In genomic region chr15:99071091-99071680, GRCh38 we compare ENCODE assay signal across 16 cellular contexts. TPM values are rescaled to one million over a fixed set of nuclear protein-coding genes. Genes with fewer than 3 reads are reported as not detected.
DNase-seq lines count a peak whose midpoint lies in the region; ATAC-seq and TF ChIP-seq lines count a peak whose summit lies in the region.
"Had no signal": no experiment of that assay in that cellular context is flagged by ENCODE, and none has a peak within 500 bp of the region (broad histone marks: within the 10 kb centered on the region; RNA-seq: fewer than 3 reads in every experiment).

No MANE protein-coding gene starts in this region.

- no peak overlapping the region for H3K4me3 ChIP-seq in trophoblast cell (ENCODE audit: low read depth, low read length)
- no peak overlapping the region for H3K4me3 ChIP-seq in heart right ventricle
- H3K4me3 ChIP-seq: A549, GM23248, HAP-1 had no signal

- H3K23ac ChIP-seq in trophoblast cell (ENCODE audit: low read length) = no peak overlapping the region

- intact Hi-C loops in heart right ventricle (cut with DNase I) = loop anchor here in 6 of 10 donors (5.0 to 10.0 kb wide), 8 partner anchors 126 to 629 kb away; partner anchors contain the start of gene IGF1R (in 2 of the 6)

- H4K8ac ChIP-seq in trophoblast cell (ENCODE audit: low read depth, low read length) = no peak overlapping the region

- H3K79me1 ChIP-seq in trophoblast cell (ENCODE audit: low read length) = no peaks in the 10 kb centered on the region

- no CpG with 5 or more reads among the region's 10 CpGs for WGBS in trophoblast cell (ENCODE audit: extremely low coverage, insufficient coverage, insufficient read length)
- WGBS in heart right ventricle, 2 donors = 86% methylated on average over 10 of the region's 10 CpGs

- no peak for ATAC-seq in activated CD4-positive, CD25-positive, alpha-beta regulatory T cell treated with anti-CD3 and anti-CD28 coated beads, Interleukin-2, amount 50 U/mL, for 24 hours
- ATAC-seq in heart right ventricle = no peak
- ATAC-seq: A549 had no signal

- no peaks in the 10 kb centered on the region for H3K79me2 ChIP-seq in trophoblast cell (ENCODE audit: control insufficient read depth, insufficient read depth, low read length, poor library complexity)

- no peaks in the 10 kb centered on the region for H3K36me3 ChIP-seq in trophoblast cell (ENCODE audit: control insufficient read depth in 1 of 2, insufficient read depth in 2 of 2, low read length in 2 of 2)
- no peaks in the 10 kb centered on the region for H3K36me3 ChIP-seq in heart right ventricle
- H3K36me3 ChIP-seq: HAP-1 had no signal

- H3K27ac ChIP-seq in trophoblast cell (ENCODE audit: low read depth, low read length) (no peak overlapping the region), heart right ventricle (no peak overlapping the region)
- H3K27ac ChIP-seq: 22Rv1, C4-2B, GM23248, HL-60 had no signal

- H2BK120ac ChIP-seq in trophoblast cell (ENCODE audit: insufficient read depth, low read length, poor library complexity) = no peak overlapping the region

- H3K4ac ChIP-seq in trophoblast cell (ENCODE audit: low read depth, low read length) = no peak overlapping the region

- H2AFZ ChIP-seq in trophoblast cell (ENCODE audit: insufficient read depth, low read length, poor library complexity) = no peak overlapping the region
- H2AFZ ChIP-seq: GM23248 had no signal

- H3K27me3 ChIP-seq in trophoblast cell (ENCODE audit: insufficient read depth, low read length) (no peaks in the 10 kb centered on the region), heart right ventricle (no peaks in the 10 kb centered on the region)

- H3K4me1 ChIP-seq in trophoblast cell (ENCODE audit: control insufficient read depth in 1 of 2, insufficient read depth in 2 of 2, low read length in 2 of 2) = no peaks in the 10 kb centered on the region
- H3K4me1 ChIP-seq in heart right ventricle = peaks cover 0 to 2% (median 0%) of the 10 kb centered on the region in 9 donors
- H3K4me1 ChIP-seq: Caco-2, HAP-1 had no signal

- H3K14ac ChIP-seq in trophoblast cell (ENCODE audit: low read length) = no peak overlapping the region

- H2BK12ac ChIP-seq in trophoblast cell (ENCODE audit: low read length) = no peak overlapping the region

- peak overlapping the region; percentile 43 for H3K9ac ChIP-seq in trophoblast cell (ENCODE audit: low read length)
- H3K9ac ChIP-seq: GM23248 had no signal

- H3K4me2 ChIP-seq in trophoblast cell (ENCODE audit: low read length) = no peak overlapping the region
- H3K4me2 ChIP-seq: A549 had no signal

- no peak overlapping the region for H3K18ac ChIP-seq in trophoblast cell (ENCODE audit: low read length)

- TF ChIP-seq CTCF in heart right ventricle (IDR thresholded peaks at IDR 0.05) = no peak

- no peak overlapping the region for H4K12ac ChIP-seq in trophoblast cell (ENCODE audit: low read depth, low read length)

- H2AK5ac ChIP-seq in trophoblast cell (ENCODE audit: low read length) = no peak overlapping the region

- H3K9me3 ChIP-seq in trophoblast cell (ENCODE audit: insufficient read depth, low read depth, low read length) = peaks cover 1% of the 10 kb centered on the region
- no peaks in the 10 kb centered on the region for H3K9me3 ChIP-seq in heart right ventricle
- H3K9me3 ChIP-seq: A549, Caco-2, HAP-1 had no signal

- no peak overlapping the region for H2BK5ac ChIP-seq in trophoblast cell (ENCODE audit: low read depth, low read length, poor library complexity)

- no peak overlapping the region for H4K91ac ChIP-seq in trophoblast cell (ENCODE audit: low read depth, low read length)

- peak; percentile 14 for DNase-seq in activated CD4-positive, CD25-positive, alpha-beta regulatory T cell treated with anti-CD3 and anti-CD28 coated beads, Interleukin-2, amount 50 U/mL, for 72 hours
- DNase-seq in ecto neural progenitor cell (ENCODE audit: low spot score) = peak; percentile 23
- DNase-seq in trophoblast cell = no peak
- no peak for DNase-seq in heart right ventricle
- no peak for DNase-seq in activated naive CD4-positive, alpha-beta T cell (lab: John Stamatoyannopoulos, UW)
- DNase-seq in amniotic stem cell (lab: John Stamatoyannopoulos, UW) = no peak
- DNase-seq: AML-193; Caco-2; CD4-positive, alpha-beta T cell; GM23248 had no signal

RNA-seq across cellular contexts. Expression of gene SYNM, which starts 33.7 kb away (rescaled TPM):
- 5.9 and 6.1 TPM in 2 replicates for polyA plus RNA-seq in trophoblast cell (2013)
- total RNA-seq in heart right ventricle = 100 to 1,000 TPM; 256 to 456 (median 357) TPM
- 100 to 1,000 TPM in 1 of 2 donors, 10 to 100 TPM in 1; 59.4 to 103 TPM for polyA plus RNA-seq in heart right ventricle

Comparison
In these comparisons a context has a peak if more than half of its experiments do, and no peak if none do; other contexts are left out.
1. DNase-seq: peak in activated CD4-positive, CD25-positive, alpha-beta regulatory T cell treated with anti-CD3 and anti-CD28 coated beads, Interleukin-2, amount 50 U/mL, for 72 hours (single experiment) and ecto neural progenitor cell (single experiment); none in trophoblast cell (0 of 2), heart right ventricle (0 of 2), activated naive CD4-positive, alpha-beta T cell (0 of 4) and amniotic stem cell (single experiment).